In the genomic region with DNA sequence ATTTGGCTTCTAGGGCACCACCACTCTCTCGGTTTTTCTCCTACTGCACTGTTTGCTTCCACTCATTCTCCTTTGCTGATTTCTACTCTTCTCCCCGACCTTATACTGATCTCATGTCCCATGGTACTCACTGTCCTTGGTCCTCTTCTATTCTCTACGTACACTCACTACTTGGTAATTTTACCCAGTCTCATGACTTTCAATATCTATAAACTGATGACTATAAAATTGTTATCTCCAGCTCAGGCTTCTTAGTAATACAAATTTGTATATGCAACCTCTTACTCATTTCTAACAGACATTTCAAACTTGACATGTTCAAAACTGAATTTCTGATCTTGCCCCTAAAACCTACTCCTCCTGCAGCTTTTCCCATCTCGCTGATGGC, we compare ENCODE assay signal across 1 cellular context.
TF ChIP-seq lines count a peak whose summit lies in the region.

No MANE protein-coding gene starts in this region.

TF ChIP-seq in GM12878, 131 proteins besides CTCF, POLR2A, EP300 and RAD21:
- TF ChIP-seq KDM1A (IDR thresholded peaks at IDR 0.05; ENCODE audit: borderline replicate concordance) (no peak), SMARCA5 (IDR thresholded peaks at IDR 0.05) (no peak), HDAC6 (IDR thresholded peaks at IDR 0.05; ENCODE audit: unreplicated experiment) (no peak), NFIC (IDR thresholded peaks at IDR 0.05; ENCODE audit: low read depth, low read length) (no peak), CREM (IDR thresholded peaks at IDR 0.05; ENCODE audit: low read depth) (no peak), KAT2A (conservative IDR thresholded peaks at IDR 0.05; ENCODE audit: control insufficient read depth, low read depth, low read length) (no peak), PML (IDR thresholded peaks at IDR 0.05; ENCODE audit: low read length) (no peak), PAX5 (IDR thresholded peaks at IDR 0.05; ENCODE audit: borderline replicate concordance, low read depth, low read length) (no peak), YY1 (IDR thresholded peaks at IDR 0.05; ENCODE audit: low read depth, low read length) (no peak), SMAD5 (IDR thresholded peaks at IDR 0.05; ENCODE audit: low read depth) (no peak), GABPA (IDR thresholded peaks at IDR 0.05; ENCODE audit: low read depth) (no peak), SIX5 (IDR thresholded peaks at IDR 0.05; ENCODE audit: low read depth, low read length, severe bottlenecking) (no peak), ZBED1 (IDR thresholded peaks at IDR 0.05; ENCODE audit: borderline replicate concordance) (no peak)
- TF ChIP-seq, protein P1, sequence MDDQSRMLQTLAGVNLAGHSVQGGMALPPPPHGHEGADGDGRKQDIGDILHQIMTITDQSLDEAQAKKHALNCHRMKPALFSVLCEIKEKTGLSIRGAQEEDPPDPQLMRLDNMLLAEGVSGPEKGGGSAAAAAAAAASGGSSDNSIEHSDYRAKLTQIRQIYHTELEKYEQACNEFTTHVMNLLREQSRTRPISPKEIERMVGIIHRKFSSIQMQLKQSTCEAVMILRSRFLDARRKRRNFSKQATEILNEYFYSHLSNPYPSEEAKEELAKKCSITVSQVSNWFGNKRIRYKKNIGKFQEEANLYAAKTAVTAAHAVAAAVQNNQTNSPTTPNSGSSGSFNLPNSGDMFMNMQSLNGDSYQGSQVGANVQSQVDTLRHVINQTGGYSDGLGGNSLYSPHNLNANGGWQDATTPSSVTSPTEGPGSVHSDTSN (IDR thresholded peaks at IDR 0.05; ENCODE audit: insufficient replicate concordance, low read depth, low read length), result no peak
- TF ChIP-seq, protein P2, sequence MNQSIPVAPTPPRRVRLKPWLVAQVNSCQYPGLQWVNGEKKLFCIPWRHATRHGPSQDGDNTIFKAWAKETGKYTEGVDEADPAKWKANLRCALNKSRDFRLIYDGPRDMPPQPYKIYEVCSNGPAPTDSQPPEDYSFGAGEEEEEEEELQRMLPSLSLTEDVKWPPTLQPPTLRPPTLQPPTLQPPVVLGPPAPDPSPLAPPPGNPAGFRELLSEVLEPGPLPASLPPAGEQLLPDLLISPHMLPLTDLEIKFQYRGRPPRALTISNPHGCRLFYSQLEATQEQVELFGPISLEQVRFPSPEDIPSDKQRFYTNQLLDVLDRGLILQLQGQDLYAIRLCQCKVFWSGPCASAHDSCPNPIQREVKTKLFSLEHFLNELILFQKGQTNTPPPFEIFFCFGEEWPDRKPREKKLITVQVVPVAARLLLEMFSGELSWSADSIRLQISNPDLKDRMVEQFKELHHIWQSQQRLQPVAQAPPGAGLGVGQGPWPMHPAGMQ (IDR thresholded peaks at IDR 0.05; ENCODE audit: borderline replicate concordance), result no peak
- TF ChIP-seq, protein P3, sequence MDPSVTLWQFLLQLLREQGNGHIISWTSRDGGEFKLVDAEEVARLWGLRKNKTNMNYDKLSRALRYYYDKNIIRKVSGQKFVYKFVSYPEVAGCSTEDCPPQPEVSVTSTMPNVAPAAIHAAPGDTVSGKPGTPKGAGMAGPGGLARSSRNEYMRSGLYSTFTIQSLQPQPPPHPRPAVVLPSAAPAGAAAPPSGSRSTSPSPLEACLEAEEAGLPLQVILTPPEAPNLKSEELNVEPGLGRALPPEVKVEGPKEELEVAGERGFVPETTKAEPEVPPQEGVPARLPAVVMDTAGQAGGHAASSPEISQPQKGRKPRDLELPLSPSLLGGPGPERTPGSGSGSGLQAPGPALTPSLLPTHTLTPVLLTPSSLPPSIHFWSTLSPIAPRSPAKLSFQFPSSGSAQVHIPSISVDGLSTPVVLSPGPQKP (IDR thresholded peaks at IDR 0.05; ENCODE audit: low read depth, low read length), result no peak
- TF ChIP-seq, protein P4, sequence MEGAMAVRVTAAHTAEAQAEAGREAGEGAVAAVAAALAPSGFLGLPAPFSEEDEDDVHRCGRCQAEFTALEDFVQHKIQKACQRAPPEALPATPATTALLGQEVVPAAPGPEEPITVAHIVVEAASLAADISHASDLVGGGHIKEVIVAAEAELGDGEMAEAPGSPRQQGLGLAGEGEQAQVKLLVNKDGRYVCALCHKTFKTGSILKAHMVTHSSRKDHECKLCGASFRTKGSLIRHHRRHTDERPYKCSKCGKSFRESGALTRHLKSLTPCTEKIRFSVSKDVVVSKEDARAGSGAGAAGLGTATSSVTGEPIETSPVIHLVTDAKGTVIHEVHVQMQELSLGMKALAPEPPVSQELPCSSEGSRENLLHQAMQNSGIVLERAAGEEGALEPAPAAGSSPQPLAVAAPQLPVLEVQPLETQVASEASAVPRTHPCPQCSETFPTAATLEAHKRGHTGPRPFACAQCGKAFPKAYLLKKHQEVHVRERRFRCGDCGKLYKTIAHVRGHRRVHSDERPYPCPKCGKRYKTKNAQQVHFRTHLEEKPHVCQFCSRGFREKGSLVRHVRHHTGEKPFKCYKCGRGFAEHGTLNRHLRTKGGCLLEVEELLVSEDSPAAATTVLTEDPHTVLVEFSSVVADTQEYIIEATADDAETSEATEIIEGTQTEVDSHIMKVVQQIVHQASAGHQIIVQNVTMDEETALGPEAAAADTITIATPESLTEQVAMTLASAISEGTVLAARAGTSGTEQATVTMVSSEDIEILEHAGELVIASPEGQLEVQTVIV (IDR thresholded peaks at IDR 0.05; ENCODE audit: borderline replicate concordance, partially characterized antibody), result no peak
- TF ChIP-seq, protein P5, sequence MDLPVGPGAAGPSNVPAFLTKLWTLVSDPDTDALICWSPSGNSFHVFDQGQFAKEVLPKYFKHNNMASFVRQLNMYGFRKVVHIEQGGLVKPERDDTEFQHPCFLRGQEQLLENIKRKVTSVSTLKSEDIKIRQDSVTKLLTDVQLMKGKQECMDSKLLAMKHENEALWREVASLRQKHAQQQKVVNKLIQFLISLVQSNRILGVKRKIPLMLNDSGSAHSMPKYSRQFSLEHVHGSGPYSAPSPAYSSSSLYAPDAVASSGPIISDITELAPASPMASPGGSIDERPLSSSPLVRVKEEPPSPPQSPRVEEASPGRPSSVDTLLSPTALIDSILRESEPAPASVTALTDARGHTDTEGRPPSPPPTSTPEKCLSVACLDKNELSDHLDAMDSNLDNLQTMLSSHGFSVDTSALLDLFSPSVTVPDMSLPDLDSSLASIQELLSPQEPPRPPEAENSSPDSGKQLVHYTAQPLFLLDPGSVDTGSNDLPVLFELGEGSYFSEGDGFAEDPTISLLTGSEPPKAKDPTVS (IDR thresholded peaks at IDR 0.05; ENCODE audit: low read depth, low read length), result no peak
- TF ChIP-seq, protein P6, sequence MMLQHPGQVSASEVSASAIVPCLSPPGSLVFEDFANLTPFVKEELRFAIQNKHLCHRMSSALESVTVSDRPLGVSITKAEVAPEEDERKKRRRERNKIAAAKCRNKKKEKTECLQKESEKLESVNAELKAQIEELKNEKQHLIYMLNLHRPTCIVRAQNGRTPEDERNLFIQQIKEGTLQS (IDR thresholded peaks at IDR 0.05; ENCODE audit: borderline replicate concordance, extremely low read depth, low read depth, low read length), result no peak
